7 cellular contexts compared by ENCODE assay signal in the genomic region with DNA sequence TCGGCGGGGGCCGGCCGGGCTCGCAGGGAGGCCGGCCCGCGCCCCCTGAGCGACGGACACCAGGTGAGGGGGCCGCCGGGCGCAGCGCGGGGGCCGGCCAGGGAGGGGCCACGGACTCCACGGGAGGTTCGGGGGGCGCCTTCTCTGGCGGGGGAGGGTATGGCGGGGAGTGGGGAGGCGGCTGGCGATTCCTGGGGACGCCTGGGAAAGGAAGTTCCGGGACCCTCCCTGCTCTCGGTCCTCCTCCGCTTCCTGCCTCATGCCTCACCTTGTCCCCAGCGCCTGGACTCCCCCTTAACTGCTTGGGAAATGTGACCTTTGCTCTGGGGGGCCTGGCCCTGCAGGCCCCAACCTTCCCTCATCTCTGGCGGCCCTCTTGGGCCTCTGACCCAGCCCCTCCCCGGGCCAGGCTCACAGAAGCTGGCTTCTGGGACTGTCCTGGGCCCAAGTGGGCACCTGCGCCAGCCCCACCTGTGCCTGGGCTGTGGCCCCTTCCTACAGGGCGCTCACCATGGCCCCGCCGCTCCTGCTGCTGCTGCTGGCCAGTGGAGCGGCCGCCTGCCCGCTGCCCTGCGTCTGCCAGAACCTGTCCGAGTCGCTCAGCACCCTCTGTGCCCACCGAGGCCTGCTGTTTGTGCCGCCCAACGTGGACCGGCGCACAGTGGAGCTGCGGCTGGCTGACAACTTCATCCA. TPM values are rescaled to one million over a fixed set of nuclear protein-coding genes. Genes with fewer than 3 reads are reported as not detected.
A peak's percentile ranks its signal among the peaks of the same experiment; 100 is the strongest.
DNase-seq lines count a peak whose midpoint lies in the region; ATAC-seq, FAIRE-seq and TF ChIP-seq lines count a peak whose summit lies in the region.

No MANE protein-coding gene starts in this region.

- H3K79me2 ChIP-seq in osteoblast (ENCODE audit: insufficient read depth, low read length) = peaks cover 5% of the 10 kb centered on the region

- peak overlapping the region; percentile 71 for H3K4me2 ChIP-seq in osteoblast (ENCODE audit: insufficient read depth, low read length)

- no peak for TF ChIP-seq CTCF in NB4 (IDR thresholded peaks at IDR 0.05; ENCODE audit: low read depth, low read length)
- TF ChIP-seq CTCF in coronary artery (IDR thresholded peaks at IDR 0.05) = no peak
- no peak for TF ChIP-seq CTCF in osteoblast (IDR thresholded peaks at IDR 0.05; ENCODE audit: extremely low read depth, low read depth, low read length)

- peaks cover 6% of the 10 kb centered on the region for H3K4me1 ChIP-seq in osteoblast (ENCODE audit: insufficient read depth, low read length)

- FAIRE-seq in GM12892 (lab: Jason Lieb, UNC) = peak; percentile 81

- no peaks in the 10 kb centered on the region for H3K27me3 ChIP-seq in osteoblast (ENCODE audit: insufficient read depth, low read length)

- peak overlapping the region; percentile 55 to 92 for H3K27ac ChIP-seq in coronary artery
- H3K27ac ChIP-seq in osteoblast (ENCODE audit: low read depth, low read length) = no peak overlapping the region

- ATAC-seq in HG03095 (IDR thresholded peaks at IDR 0.05; ENCODE audit: unreplicated experiment) (no peak), GM21447 (IDR thresholded peaks at IDR 0.05; ENCODE audit: unreplicated experiment) (no peak)

- TF ChIP-seq POLR2A in GM12892 (IDR thresholded peaks at IDR 0.05; ENCODE audit: low read depth, low read length) (no peak), NB4 (IDR thresholded peaks at IDR 0.05; ENCODE audit: extremely low read depth, insufficient read length) (no peak)

- no peaks in the 10 kb centered on the region for H3K9me3 ChIP-seq in osteoblast (ENCODE audit: low read depth, low read length)

- H2AFZ ChIP-seq in osteoblast (ENCODE audit: low read length) = no peak overlapping the region

- no peaks in the 10 kb centered on the region for H3K36me3 ChIP-seq in osteoblast (ENCODE audit: insufficient read depth, low read length)

- DNase-seq in GM12892 (ENCODE audit: insufficient read length) = peak; percentile 56
- DNase-seq in NB4 (ENCODE audit: low read depth) = peak; percentile 57
- no peak for DNase-seq in coronary artery (ENCODE audit: low spot score)
- DNase-seq in osteoblast (ENCODE audit: insufficient read length, low spot score, missing footprints) = peak; percentile 96
- no peak for DNase-seq in medulla oblongata (ENCODE audit: extremely low spot score)

- peak overlapping the region; percentile 76 for H3K4me3 ChIP-seq in NB4 (ENCODE audit: low read depth, low read length)
- H3K4me3 ChIP-seq in coronary artery = peak overlapping the region; percentile 79
- peak overlapping the region; percentile 85 for H3K4me3 ChIP-seq in osteoblast (ENCODE audit: insufficient read depth, low read length)

- H4K20me1 ChIP-seq in osteoblast (ENCODE audit: insufficient read depth, low read length) = no peaks in the 10 kb centered on the region

RNA-seq across cellular contexts. Expression of a gene that starts 0.5 kb away (rescaled TPM):
- 2.0 TPM for polyA plus RNA-seq in GM12892 (2012; ENCODE audit: missing spikeins)
- total RNA-seq in osteoblast = 15.9 and 16.3 TPM in 2 replicates

RNA-seq across cellular contexts. Expression of a gene that starts 14.1 kb away (rescaled TPM):
- 8.6 TPM for polyA plus RNA-seq in GM12892 (2012; ENCODE audit: missing spikeins)
- total RNA-seq in osteoblast = 11.5 and 18.1 TPM in 2 replicates

Comparison
In these comparisons a context has a peak if more than half of its experiments do, and no peak if none do; other contexts are left out.
1. DNase-seq: peak in GM12892 (single experiment), NB4 (single experiment) and osteoblast (single experiment); none in coronary artery (single experiment) and medulla oblongata (single experiment).
2. Peak in every context shown above with its lines, with median percentiles within 50 percentile points of each other: H3K4me3 ChIP-seq.